In genomic region chr7:46288010-46288409, GRCh38 we compare ENCODE assay signal across 23 cellular contexts.
"Had no signal": no experiment of that assay in that cellular context is flagged by ENCODE, and none has a peak within 500 bp of the region (broad histone marks: within the 10 kb centered on the region; RNA-seq: fewer than 3 reads in every experiment).

No MANE protein-coding gene starts in this region.

- FAIRE-seq: K562, RCC 7860 had no signal

- H3K36me3 Mint-ChIP-seq: IgD-negative memory B cell had no signal

- H3K27ac Mint-ChIP-seq: IgD-negative memory B cell had no signal

- H3K27ac ChIP-seq: KMS-11, SJSA1, SK-N-MC had no signal

- H3K4me1 Mint-ChIP-seq: IgD-negative memory B cell had no signal

- H3K36me3 ChIP-seq: SJSA1 had no signal

- H3K4me2 ChIP-seq: KMS-11 had no signal

- H3K9ac ChIP-seq: KMS-11 had no signal

- DNase-seq: Kasumi-1, MM.1S, NCI-H1092 treated with DMSO at 0.1 percent for 48 hours, NCI-H1436, NCI-H187, NCI-H2081 treated with DMSO at 0.1 percent for 48 hours, NCI-H2171, NCI-H226, NCI-H446, NCI-H510A, NCI-H524 treated with DMSO at 0.1 percent for 48 hours, NCI-H69, NCI-H774, Right ventricle myocardium superior, RPMI8226, SIG-M5, SW 1271 had no signal

- H3K4me3 Mint-ChIP-seq: IgD-negative memory B cell had no signal

- ATAC-seq: K562 had no signal

- H3K9me3 ChIP-seq: SJSA1 had no signal

- H3K27me3 Mint-ChIP-seq: IgD-negative memory B cell had no signal

- H3K27me3 ChIP-seq: SJSA1 had no signal

- H3K4me3 ChIP-seq: K562, SJSA1, SK-N-MC had no signal
